In genomic region chr21:15365751-15366392, GRCh38 we compare ENCODE assay signal across 18 cellular contexts.
"Had no signal": no experiment of that assay in that cellular context is flagged by ENCODE, and none has a peak within 500 bp of the region (broad histone marks: within the 10 kb centered on the region; RNA-seq: fewer than 3 reads in every experiment).

No MANE protein-coding gene starts in this region.

- H3K4me1 Mint-ChIP-seq: activated B cell treated with CpG ODN at 0.5 μM for 24 hours; activated CD4-positive, alpha-beta T cell treated with anti-CD3 and anti-CD28 coated beads, Interleukin-2, amount 10 ng/mL, durations not matched to agents 24 days and 14 days; central memory CD8-positive, alpha-beta T cell; naive thymus-derived CD8-positive, alpha-beta T cell had no signal

- H3K4me3 ChIP-seq: adrenal gland, mucosa of descending colon, psoas muscle, spleen had no signal

- H3K27ac Mint-ChIP-seq: activated B cell treated with CpG ODN at 0.5 μM for 24 hours; activated CD4-positive, alpha-beta T cell treated with anti-CD3 and anti-CD28 coated beads, Interleukin-2, amount 10 ng/mL, durations not matched to agents 24 days and 14 days; activated T-helper 2 cell treated with anti-CD3 and anti-CD28 coated beads, Interferon-gamma antibody, Interleukin-2, Interleukin-4, amounts not matched to agents 10 μg/mL and 5 μg/mL and 100 μg/mL, durations not matched to agents 14 hours and 24 hours and 36 hours; naive thymus-derived CD8-positive, alpha-beta T cell; type B pancreatic cell had no signal

- H3K4me1 ChIP-seq: adrenal gland, psoas muscle, spleen had no signal

- H3K4me3 Mint-ChIP-seq: activated B cell treated with CpG ODN at 0.5 μM for 24 hours; activated CD4-positive, alpha-beta T cell treated with anti-CD3 and anti-CD28 coated beads, Interleukin-2, amount 10 ng/mL, durations not matched to agents 24 days and 14 days; central memory CD8-positive, alpha-beta T cell; naive thymus-derived CD8-positive, alpha-beta T cell; type B pancreatic cell had no signal

- H3K27ac ChIP-seq: adrenal gland, psoas muscle, spleen had no signal

- ATAC-seq: mucosa of descending colon; naive thymus-derived CD8-positive, alpha-beta T cell; psoas muscle; sciatic nerve had no signal

- H3K27me3 Mint-ChIP-seq: activated B cell treated with CpG ODN at 0.5 μM for 24 hours; activated CD4-positive, alpha-beta T cell treated with anti-CD3 and anti-CD28 coated beads, Interleukin-2, amount 10 ng/mL, durations not matched to agents 24 days and 14 days; naive thymus-derived CD8-positive, alpha-beta T cell; type B pancreatic cell had no signal

- H3K36me3 Mint-ChIP-seq: type B pancreatic cell had no signal

- H3K27me3 ChIP-seq: adrenal gland, spleen had no signal

- H3K36me3 ChIP-seq: adrenal gland, spleen had no signal

- DNase-seq: activated B cell treated with CpG ODN at 0.5 μM for 24 hours; activated CD4-positive, alpha-beta T cell treated with anti-CD3 and anti-CD28 coated beads, Interleukin-2, amount 10 ng/mL, durations not matched to agents 24 days and 14 days; activated naive CD4-positive, alpha-beta T cell treated with anti-CD3 and anti-CD28 coated beads, Interleukin-2, amount 50 U/mL, for 16 hours; adrenal gland; cortex of kidney; effector CD8-positive, alpha-beta T cell; mucosa of descending colon; naive thymus-derived CD8-positive, alpha-beta T cell; occipital lobe; psoas muscle; spleen; stimulated activated CD4-positive, alpha-beta T cell treated with anti-CD3 and anti-CD28 coated beads, Interleukin-2, amount 100 ng/mL, for 24 hours; stimulated activated naive CD4-positive, alpha-beta T cell; substantia nigra had no signal

- H3K9me3 Mint-ChIP-seq: activated T-helper 2 cell treated with anti-CD3 and anti-CD28 coated beads, Interferon-gamma antibody, Interleukin-2, Interleukin-4, amounts not matched to agents 10 μg/mL and 5 μg/mL and 100 μg/mL, durations not matched to agents 14 hours and 24 hours and 36 hours had no signal
